Comparison of ENCODE assay signal across 7 cellular contexts in genomic region chr17:43894494-43894893, GRCh38. TPM values are rescaled to one million over a fixed set of nuclear protein-coding genes. Genes with fewer than 3 reads are reported as not detected.
"Had no signal": no experiment of that assay in that cellular context is flagged by ENCODE, and none has a peak within 500 bp of the region (broad histone marks: within the 10 kb centered on the region; RNA-seq: fewer than 3 reads in every experiment).

No MANE protein-coding gene starts in this region.

RNA-seq across cellular contexts. Expression of gene CD300LG, which starts 47.5 kb away (rescaled TPM):
- total RNA-seq: GM23248, GM23338, H1, H4, H7, H9, HFFc6 had no signal
- polyA plus RNA-seq: GM23248, GM23338 had no signal

RNA-seq across cellular contexts. Expression of gene PPY, which starts 47.8 kb away (rescaled TPM):
- total RNA-seq: GM23248, GM23338, H1, H4, H7, H9, HFFc6 had no signal
- polyA plus RNA-seq: GM23248 had no signal

RNA-seq across cellular contexts. Expression of gene PYY, which starts 59.2 kb away (rescaled TPM):
- total RNA-seq: GM23248 had no signal
- polyA plus RNA-seq: GM23248 had no signal
